ENCODE assay signal across 19 cellular contexts in genomic region chr14:80419769-80420168, GRCh38.
"Had no signal": no experiment of that assay in that cellular context is flagged by ENCODE, and none has a peak within 500 bp of the region (broad histone marks: within the 10 kb centered on the region; RNA-seq: fewer than 3 reads in every experiment).

No MANE protein-coding gene starts in this region.

- H2AFZ ChIP-seq: hepatocyte had no signal

- H3K27ac ChIP-seq: foreskin keratinocyte, hepatocyte, left ventricle myocardium inferior, lower lobe of right lung, thoracic aorta, transverse colon had no signal

- H3K27me3 Mint-ChIP-seq: memory B cell; stimulated activated memory B cell treated with anti-CD40 and anti-IgM and Interleukin-4, amounts not matched to agents 10 μg/mL and 1 μg/mL and 100 μg/mL, for 72 hours; stimulated activated naive CD8-positive, alpha-beta T cell treated with anti-CD3 and anti-CD28 coated beads, Interleukin-15, Interleukin-2, amounts not matched to agents 100 ng/mL and 50 ng/mL, for 24 hours had no signal

- H3K36me3 Mint-ChIP-seq: memory B cell; mesothelial cell of epicardium; natural killer cell; stimulated activated memory B cell treated with anti-CD40 and anti-IgM and Interleukin-4, amounts not matched to agents 10 μg/mL and 1 μg/mL and 100 μg/mL, for 72 hours had no signal

- H3K4me3 Mint-ChIP-seq: memory B cell; mesothelial cell of epicardium; natural killer cell; neural crest cell; stimulated activated memory B cell treated with anti-CD40 and anti-IgM and Interleukin-4, amounts not matched to agents 10 μg/mL and 1 μg/mL and 100 μg/mL, for 72 hours; stimulated activated naive CD8-positive, alpha-beta T cell treated with anti-CD3 and anti-CD28 coated beads, Interleukin-15, Interleukin-2, amounts not matched to agents 100 ng/mL and 50 ng/mL, for 24 hours had no signal

- ATAC-seq: foreskin keratinocyte; left cardiac atrium; lower lobe of right lung; natural killer cell; right cardiac atrium; stimulated activated memory B cell treated with anti-CD40 and anti-IgM and Interleukin-4, amounts not matched to agents 10 μg/mL and 1 μg/mL and 100 μg/mL, for 72 hours had no signal

- H3K27ac Mint-ChIP-seq: memory B cell; mesothelial cell of epicardium; natural killer cell; stimulated activated memory B cell treated with anti-CD40 and anti-IgM and Interleukin-4, amounts not matched to agents 10 μg/mL and 1 μg/mL and 100 μg/mL, for 72 hours; stimulated activated naive CD8-positive, alpha-beta T cell treated with anti-CD3 and anti-CD28 coated beads, Interleukin-15, Interleukin-2, amounts not matched to agents 100 ng/mL and 50 ng/mL, for 24 hours had no signal

- H3K4me1 ChIP-seq: foreskin keratinocyte, left ventricle myocardium inferior, lower lobe of right lung, transverse colon had no signal

- H3K9me3 Mint-ChIP-seq: memory B cell; mesothelial cell of epicardium; neural crest cell; stimulated activated memory B cell treated with anti-CD40 and anti-IgM and Interleukin-4, amounts not matched to agents 10 μg/mL and 1 μg/mL and 100 μg/mL, for 72 hours had no signal

- H3K4me3 ChIP-seq: hepatocyte, left ventricle myocardium inferior, lower lobe of right lung, smooth muscle cell, thoracic aorta, transverse colon had no signal

- H3K36me3 ChIP-seq: left ventricle myocardium inferior, lower lobe of right lung, thoracic aorta, transverse colon had no signal

- H3K27me3 ChIP-seq: foreskin keratinocyte, hepatocyte, transverse colon had no signal

- H3K4me2 ChIP-seq: hepatocyte, smooth muscle cell had no signal

- H3K4me1 Mint-ChIP-seq: memory B cell; mesothelial cell of epicardium; natural killer cell; neural crest cell; stimulated activated memory B cell treated with anti-CD40 and anti-IgM and Interleukin-4, amounts not matched to agents 10 μg/mL and 1 μg/mL and 100 μg/mL, for 72 hours had no signal

- DNase-seq: effector memory CD4-positive, alpha-beta T cell; foreskin keratinocyte; head of caudate nucleus; kidney; left cardiac atrium; left ventricle myocardium inferior; lower lobe of right lung; natural killer cell; right cardiac atrium; stimulated activated CD4-positive, alpha-beta T cell treated with anti-CD3 and anti-CD28 coated beads, Interleukin-4, amount 100 ng/mL, for 1 hour; transverse colon had no signal

- H3K9me3 ChIP-seq: left ventricle myocardium inferior, lower lobe of right lung, thoracic aorta, transverse colon had no signal
